11 cellular contexts compared by ENCODE assay signal in the genomic region with DNA sequence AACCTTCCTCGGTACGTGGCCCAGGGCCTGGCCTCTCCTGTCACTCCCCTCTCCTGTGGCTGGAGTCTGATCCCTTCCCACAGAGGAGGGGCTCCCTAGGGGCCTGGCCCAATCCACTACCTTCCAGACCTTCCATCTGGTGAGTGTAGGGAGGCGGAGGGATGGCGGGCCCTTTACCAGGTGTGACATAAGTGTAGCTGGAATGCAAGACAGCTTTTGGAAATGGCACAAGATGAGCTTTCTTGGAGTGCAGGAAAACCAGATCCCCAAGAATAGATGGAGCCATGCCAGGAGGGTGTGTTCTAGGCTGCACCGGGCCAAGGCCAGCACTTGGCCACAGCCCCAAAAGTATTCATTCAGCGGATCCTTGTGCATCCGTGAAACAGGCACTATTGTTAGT. TPM values are rescaled to one million over a fixed set of nuclear protein-coding genes. Genes with fewer than 3 reads are reported as not detected.
DNase-seq lines count a peak whose midpoint lies in the region; ATAC-seq and TF ChIP-seq lines count a peak whose summit lies in the region.
"Had no signal": no experiment of that assay in that cellular context is flagged by ENCODE, and none has a peak within 500 bp of the region (broad histone marks: within the 10 kb centered on the region; RNA-seq: fewer than 3 reads in every experiment).

No MANE protein-coding gene starts in this region.

- H2BK5ac ChIP-seq in trophoblast cell (ENCODE audit: low read depth, low read length, poor library complexity) = peak overlapping the region; percentile 68

- no peak overlapping the region for H3K23ac ChIP-seq in trophoblast cell (ENCODE audit: low read length)

- H3K79me1 ChIP-seq in trophoblast cell (ENCODE audit: low read length) = peaks cover 5% of the 10 kb centered on the region

- H3K9ac ChIP-seq in DND-41 (ENCODE audit: low read depth, low read length) = no peak overlapping the region
- peak overlapping the region; percentile 19 for H3K9ac ChIP-seq in trophoblast cell (ENCODE audit: low read length)

- H3K4me1 ChIP-seq in DND-41 (ENCODE audit: insufficient read depth, low read length) = no peaks in the 10 kb centered on the region
- peaks cover 15 to 25% of the 10 kb centered on the region in 2 experiments for H3K4me1 ChIP-seq in trophoblast cell (ENCODE audit: control insufficient read depth in 1 of 2, insufficient read depth in 2 of 2, low read length in 2 of 2)

- no peak overlapping the region for H3K14ac ChIP-seq in trophoblast cell (ENCODE audit: low read length)

- CTCF ChIA-PET in RWPE1 (lab: Yijun Ruan, JAX) = interaction anchor here (0.5 to 3.6 kb wide), 8 partner anchors 73 to 1529 kb away, joined by 3 to 63 read pairs (median 5); no protein-coding TSS in a partner anchor

- H3K9me3 ChIP-seq in DND-41 (ENCODE audit: insufficient read depth, low read length, severe bottlenecking) (no peaks in the 10 kb centered on the region), trophoblast cell (ENCODE audit: insufficient read depth, low read depth, low read length) (peaks cover 2% of the 10 kb centered on the region)

- H2AFZ ChIP-seq in DND-41 (ENCODE audit: low read depth, low read length) (no peak overlapping the region), trophoblast cell (ENCODE audit: insufficient read depth, low read length, poor library complexity) (no peak overlapping the region)

- H2BK12ac ChIP-seq in trophoblast cell (ENCODE audit: low read length) = no peak overlapping the region

- no peak for ATAC-seq in DND-41 (ENCODE audit: insufficient read depth, low read depth)
- no peak for ATAC-seq in GM21360 (IDR thresholded peaks at IDR 0.05; ENCODE audit: unreplicated experiment)

- H3K4me2 ChIP-seq in DND-41 (ENCODE audit: insufficient read depth, low read length) = no peak overlapping the region
- H3K4me2 ChIP-seq in trophoblast cell (ENCODE audit: low read length) = peak overlapping the region; percentile 26

- peak overlapping the region; percentile 54 for H3K18ac ChIP-seq in trophoblast cell (ENCODE audit: low read length)

- peak overlapping the region; percentile 60 for H4K91ac ChIP-seq in trophoblast cell (ENCODE audit: low read depth, low read length)

- H4K8ac ChIP-seq in trophoblast cell (ENCODE audit: low read depth, low read length) = peak overlapping the region; percentile 48

- no peak overlapping the region for H2AK5ac ChIP-seq in trophoblast cell (ENCODE audit: low read length)

- H3K79me2 ChIP-seq in DND-41 (ENCODE audit: insufficient read depth, low read length) (peaks cover 20% of the 10 kb centered on the region), trophoblast cell (ENCODE audit: control insufficient read depth, insufficient read depth, low read length, poor library complexity) (no peaks in the 10 kb centered on the region)

- POLR2A ChIA-PET in RWPE1 (lab: Yijun Ruan, JAX; ENCODE audit: low non-redundant PET) = interaction anchor here (1.2 kb wide), 1 partner anchor 167 kb away, joined by 6 read pairs; the partner anchor contains the start of gene RPL37A

- WGBS in trophoblast cell (ENCODE audit: extremely low coverage, insufficient coverage, insufficient read length) = no CpG with 5 or more reads among the region's 7 CpGs

- no peak for TF ChIP-seq CTCF in DND-41 (IDR thresholded peaks at IDR 0.05; ENCODE audit: borderline replicate concordance, extremely low read depth, low read length, poor library complexity, severe bottlenecking)
- TF ChIP-seq CTCF in RWPE1 (conservative IDR thresholded peaks at IDR 0.05; ENCODE audit: low read depth) = no peak
- TF ChIP-seq CTCF in fibroblast of the aortic adventitia (IDR thresholded peaks at IDR 0.05; ENCODE audit: insufficient read depth, low read length) = no peak

- peak overlapping the region; percentile 55 for H2BK120ac ChIP-seq in trophoblast cell (ENCODE audit: insufficient read depth, low read length, poor library complexity)

- H3K27me3 ChIP-seq in DND-41 (ENCODE audit: insufficient read depth, low read length, poor library complexity) = no peaks in the 10 kb centered on the region
- H3K27me3 ChIP-seq in trophoblast cell (ENCODE audit: insufficient read depth, low read length) = no peaks in the 10 kb centered on the region

- H4K12ac ChIP-seq in trophoblast cell (ENCODE audit: low read depth, low read length) = no peak overlapping the region

- H3K4me3 ChIP-seq in DND-41 (ENCODE audit: low read depth in 1 of 2, low read length in 2 of 2) = no peak overlapping the region
- H3K4me3 ChIP-seq in fibroblast of the aortic adventitia (ENCODE audit: low read depth, low read length) = no peak overlapping the region
- no peak overlapping the region for H3K4me3 ChIP-seq in trophoblast cell (ENCODE audit: low read depth, low read length)

- no peak overlapping the region for H3K4ac ChIP-seq in trophoblast cell (ENCODE audit: low read depth, low read length)

- DNase-seq in DND-41 (no peak), RWPE1 (ENCODE audit: low spot score) (peak; percentile 80), fibroblast of the aortic adventitia (ENCODE audit: low read depth) (peak; percentile 80), trophoblast cell (no peak), DMS153 treated with DMSO at 0.1 percent for 48 hours (lab: John Stamatoyannopoulos, UW; ENCODE audit: unreplicated experiment) (no peak), ecto neural progenitor cell (ENCODE audit: low spot score) (no peak)
- DNase-seq in activated T-cell treated with anti-CD3 and anti-CD28 coated beads, Interleukin-2, amount 50 U/mL, for 48 hours = no peak
- DNase-seq: activated CD4-positive, alpha-beta T cell treated with anti-CD3 and anti-CD28 coated beads, Interleukin-2, amount 50 U/mL, for 48 hours; activated naive CD8-positive, alpha-beta T cell treated with anti-CD3 and anti-CD28 coated beads for 36 hours; SIG-M5 had no signal

- peaks cover 61% of the 10 kb centered on the region for H3K36me3 ChIP-seq in DND-41 (ENCODE audit: insufficient read depth, low read length)
- peaks cover 28 to 31% of the 10 kb centered on the region in 2 experiments for H3K36me3 ChIP-seq in trophoblast cell (ENCODE audit: control insufficient read depth in 1 of 2, insufficient read depth in 2 of 2, low read length in 2 of 2)

- peaks cover 58% of the 10 kb centered on the region for H4K20me1 ChIP-seq in DND-41 (ENCODE audit: insufficient read depth, low read length)

- H3K27ac ChIP-seq in DND-41 (ENCODE audit: low read length) (peak overlapping the region; percentile 17), RWPE1 (peak overlapping the region; percentile 98), trophoblast cell (ENCODE audit: low read depth, low read length) (peak overlapping the region; percentile 91)

RNA-seq across cellular contexts. Expression of gene IGFBP5, which starts 30.1 kb away (rescaled TPM):
- 334 and 616 TPM in 2 replicates for total RNA-seq in fibroblast of the aortic adventitia (ENCODE audit: low replicate concordance)
- 356 and 375 TPM in 2 replicates for polyA plus RNA-seq in trophoblast cell (2013)
- total RNA-seq: activated naive CD8-positive, alpha-beta T cell treated with anti-CD3 and anti-CD28 coated beads for 36 hours had no signal

RNA-seq across cellular contexts. Expression of gene IGFBP2, which starts 32.0 kb away (rescaled TPM):
- 1.1 and 10.6 TPM in 2 replicates for total RNA-seq in fibroblast of the aortic adventitia (ENCODE audit: low replicate concordance)
- polyA plus RNA-seq in trophoblast cell (2013) = 654 and 672 TPM in 2 replicates

Comparison
In these comparisons a context has a peak if more than half of its experiments do, and no peak if none do; other contexts are left out.
1. DNase-seq: peak in RWPE1 (single experiment) and fibroblast of the aortic adventitia (single experiment); none in DND-41 (single experiment), trophoblast cell (0 of 2), DMS153 treated with DMSO at 0.1 percent for 48 hours (single experiment), activated T-cell treated with anti-CD3 and anti-CD28 coated beads, Interleukin-2, amount 50 U/mL, for 48 hours (0 of 2) and ecto neural progenitor cell (single experiment).
2. H3K27ac ChIP-seq: peak in every context shown above with its lines; median percentile 98 in RWPE1; 91 in trophoblast cell; 17 in DND-41.